ENCODE assay signal across 10 cellular contexts in the genomic region with DNA sequence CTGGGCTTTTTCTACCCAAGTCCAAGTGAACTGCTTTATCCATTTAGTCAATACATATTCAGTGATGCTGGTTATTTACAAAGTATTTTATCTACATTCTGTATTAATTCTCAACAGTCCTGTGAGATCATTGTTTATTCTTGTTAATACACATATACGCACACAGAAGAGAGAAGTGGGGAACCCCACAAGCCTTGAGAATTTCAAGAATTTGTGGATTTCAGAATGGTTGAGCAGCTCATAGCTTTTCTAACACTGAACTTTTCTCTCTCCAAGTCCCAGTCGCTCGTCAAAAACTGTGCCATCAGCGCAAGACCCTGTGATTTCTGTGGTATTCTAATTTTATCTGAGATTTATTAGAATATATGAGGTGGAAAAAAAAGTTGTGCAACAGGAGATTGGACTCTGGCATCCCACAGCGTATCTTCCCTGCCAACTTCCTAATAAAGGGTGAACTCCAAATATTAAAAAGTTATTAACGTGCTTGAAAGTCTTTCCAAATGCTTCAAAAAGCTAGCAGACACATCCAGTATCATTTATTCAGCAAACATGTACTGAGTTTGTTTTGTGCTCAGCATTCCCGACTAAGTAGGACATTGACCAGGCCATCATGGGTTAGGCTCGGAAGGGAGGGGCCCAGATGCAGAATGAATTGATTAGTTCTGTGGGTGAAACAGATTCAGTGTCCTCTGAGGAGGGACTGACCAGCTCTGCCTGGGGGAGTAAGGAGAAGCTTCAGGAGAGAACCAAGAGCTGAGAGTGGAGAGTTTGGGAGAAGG.
A peak's percentile ranks its signal among the peaks of the same experiment; 100 is the strongest.
DNase-seq lines count a peak whose midpoint lies in the region; ATAC-seq and TF ChIP-seq lines count a peak whose summit lies in the region.
"Had no signal": no experiment of that assay in that cellular context is flagged by ENCODE, and none has a peak within 500 bp of the region (broad histone marks: within the 10 kb centered on the region; RNA-seq: fewer than 3 reads in every experiment).

No MANE protein-coding gene starts in this region.

- H3K4me1 ChIP-seq in left ventricle myocardium inferior (peaks cover 99% of the 10 kb centered on the region), gastroesophageal sphincter (peaks cover 23 to 100% (median 65%) of the 10 kb centered on the region in 3 donors), rectal smooth muscle tissue (ENCODE audit: control insufficient read depth, insufficient read depth, low read length) (peaks cover 77% of the 10 kb centered on the region), vagina (peaks cover 92% of the 10 kb centered on the region)

- H3K27ac ChIP-seq in left ventricle myocardium inferior (replicated peaks) (peak overlapping the region; percentile 86), gastroesophageal sphincter (peak overlapping the region; percentile 86 to 100 (median 93)), rectal smooth muscle tissue (ENCODE audit: low read depth, low read length) (peak overlapping the region; percentile 61), vagina (peak overlapping the region; percentile 92)

- H3K4me3 ChIP-seq in left ventricle myocardium inferior: no peak overlapping the region
- peak overlapping the region; percentile 14 to 16 for H3K4me3 ChIP-seq in gastroesophageal sphincter
- H3K4me3 ChIP-seq in rectal smooth muscle tissue (ENCODE audit: low read length): no peak overlapping the region
- H3K4me3 ChIP-seq in vagina: no peak overlapping the region

- no peak for TF ChIP-seq CTCF in left ventricle myocardium inferior (IDR thresholded peaks at IDR 0.05; ENCODE audit: borderline replicate concordance)
- TF ChIP-seq CTCF in gastroesophageal sphincter (IDR thresholded peaks at IDR 0.05): no peak
- no peak for TF ChIP-seq CTCF in vagina (IDR thresholded peaks at IDR 0.05)

- intact Hi-C loops in left ventricle myocardium inferior (cut with micrococcal nuclease) (no loop called here), Right ventricle myocardium inferior (cut with DNase I) (no loop called here), vagina (cut with DNase I) (no loop called here)

- H3K27me3 ChIP-seq in left ventricle myocardium inferior (ENCODE audit: low read depth) (no peaks in the 10 kb centered on the region), gastroesophageal sphincter (no peaks in the 10 kb centered on the region), rectal smooth muscle tissue (ENCODE audit: control insufficient read depth, insufficient read depth, low read length) (no peaks in the 10 kb centered on the region), vagina (no peaks in the 10 kb centered on the region)

- no peak overlapping the region for H3K9ac ChIP-seq in rectal smooth muscle tissue (ENCODE audit: low read length)

- H3K36me3 ChIP-seq in left ventricle myocardium inferior: peaks cover 6% of the 10 kb centered on the region
- H3K36me3 ChIP-seq in gastroesophageal sphincter: peaks cover 0 to 10% of the 10 kb centered on the region in 2 donors
- H3K36me3 ChIP-seq in rectal smooth muscle tissue (ENCODE audit: control insufficient read depth, insufficient read depth, low read length): no peaks in the 10 kb centered on the region
- H3K36me3 ChIP-seq in vagina: no peaks in the 10 kb centered on the region

- WGBS in gastroesophageal sphincter (ENCODE audit: low coverage in 1 of 2), 2 donors: 14 to 20% methylated on average over 7 to 8 of the region's 8 CpGs

- peak; percentile 13 for TF ChIP-seq EP300 in gastroesophageal sphincter (IDR thresholded peaks at IDR 0.05)

- no peak for DNase-seq in left ventricle myocardium inferior
- no peak for DNase-seq in Right ventricle myocardium inferior (ENCODE audit: missing footprints)
- DNase-seq in vagina (ENCODE audit: extremely low spot score in 2 of 2): no peak
- DNase-seq in occipital lobe (lab: John Stamatoyannopoulos, UW): no peak
- DNase-seq in NCI-H510A (lab: John Stamatoyannopoulos, UW): no peak
- no peak for DNase-seq in NCI-H2196 treated with DMSO at 0.1 percent for 48 hours (lab: John Stamatoyannopoulos, UW; ENCODE audit: unreplicated experiment)
- DNase-seq: activated CD4-positive, alpha-beta T cell treated with anti-CD3 and anti-CD28 coated beads, Interleukin-2, amount 50 U/mL, for 4 hours; NCI-H1105 treated with DMSO at 0.1 percent for 48 hours had no signal

- TF ChIP-seq POLR2A in gastroesophageal sphincter (IDR thresholded peaks at IDR 0.05) (no peak), vagina (IDR thresholded peaks at IDR 0.05) (no peak)

- H3K9me3 ChIP-seq in left ventricle myocardium inferior (replicated peaks): no peaks in the 10 kb centered on the region
- H3K9me3 ChIP-seq in gastroesophageal sphincter: no peaks in the 10 kb centered on the region
- no peaks in the 10 kb centered on the region for H3K9me3 ChIP-seq in vagina

- no peak for ATAC-seq in Right ventricle myocardium inferior
- ATAC-seq in gastroesophageal sphincter: peak; percentile 59

Comparison
In these comparisons a context has a peak if more than half of its experiments do, and no peak if none do; other contexts are left out.
1. H3K4me3 ChIP-seq: peak in gastroesophageal sphincter (2 of 2); none in left ventricle myocardium inferior (single experiment), rectal smooth muscle tissue (single experiment) and vagina (0 of 2).
2. Peak in every context shown above with its lines, with median percentiles within 50 percentile points of each other: H3K27ac ChIP-seq.